ENCODE assay signal across 8 cellular contexts in genomic region chr4:8199594-8200301, GRCh38. TPM values are rescaled to one million over a fixed set of nuclear protein-coding genes. Genes with fewer than 3 reads are reported as not detected.
A peak's percentile ranks its signal among the peaks of the same experiment; 100 is the strongest.
DNase-seq lines count a peak whose midpoint lies in the region; ATAC-seq and TF ChIP-seq lines count a peak whose summit lies in the region.

No MANE protein-coding gene starts in this region.

- no peaks in the 10 kb centered on the region for H3K9me3 Mint-ChIP-seq in CD8-positive, alpha-beta memory T cell

- no peaks in the 10 kb centered on the region for H3K36me3 ChIP-seq in CD8-positive, alpha-beta memory T cell (ENCODE audit: insufficient read depth, low read length)
- H3K36me3 ChIP-seq in Peyer's patch (no peaks in the 10 kb centered on the region), osteoblast (ENCODE audit: insufficient read depth, low read length) (no peaks in the 10 kb centered on the region)
- H3K36me3 ChIP-seq in effector memory CD4-positive, alpha-beta T cell (ENCODE audit: control insufficient read depth, insufficient read depth, low read length), result no peaks in the 10 kb centered on the region

- H3K27ac ChIP-seq in CD8-positive, alpha-beta memory T cell (ENCODE audit: low read depth, low read length), result peak overlapping the region; percentile 73
- peak overlapping the region; percentile 72 to 93 (median 78) for H3K27ac ChIP-seq in Peyer's patch
- H3K27ac ChIP-seq in effector memory CD4-positive, alpha-beta T cell (ENCODE audit: insufficient read depth, low read length, poor library complexity, severe bottlenecking), result peak overlapping the region; percentile 85
- peak overlapping the region; percentile 65 for H3K27ac ChIP-seq in osteoblast (ENCODE audit: low read depth, low read length)

- peaks cover 0 to 8% (median 0%) of the 10 kb centered on the region in 3 donors for H3K36me3 Mint-ChIP-seq in CD8-positive, alpha-beta memory T cell

- POLR2A ChIA-PET in CD8-positive, alpha-beta memory T cell (lab: Charles Lee), result interaction anchor here (0.8 to 1.7 kb wide), 2 partner anchors 41 to 227 kb away, joined by 3 to 9 read pairs; partner anchors contain the start of gene ABLIM2

- H4K20me1 ChIP-seq in osteoblast (ENCODE audit: insufficient read depth, low read length), result peaks cover 19% of the 10 kb centered on the region

- TF ChIP-seq CTCF in Peyer's patch (IDR thresholded peaks at IDR 0.05) (no peak), osteoblast (IDR thresholded peaks at IDR 0.05; ENCODE audit: extremely low read depth, low read depth, low read length) (no peak)

- peak overlapping the region; percentile 63 to 98 (median 94) for H3K27ac Mint-ChIP-seq in CD8-positive, alpha-beta memory T cell

- H2AFZ ChIP-seq in osteoblast (ENCODE audit: low read length), result peak overlapping the region; percentile 82

- H3K9me3 ChIP-seq in CD8-positive, alpha-beta memory T cell (ENCODE audit: low read length), result no peaks in the 10 kb centered on the region
- H3K9me3 ChIP-seq in Peyer's patch, result no peaks in the 10 kb centered on the region
- no peaks in the 10 kb centered on the region for H3K9me3 ChIP-seq in effector memory CD4-positive, alpha-beta T cell (ENCODE audit: control insufficient read depth, low read length)
- H3K9me3 ChIP-seq in osteoblast (ENCODE audit: low read depth, low read length), result no peaks in the 10 kb centered on the region

- peak in 1 of 5 donors; percentile 22 for DNase-seq in CD8-positive, alpha-beta memory T cell
- no peak for DNase-seq in Peyer's patch
- no peak for DNase-seq in effector memory CD4-positive, alpha-beta T cell
- peak; percentile 84 for DNase-seq in osteoblast (ENCODE audit: insufficient read length, low spot score, missing footprints)
- no peak for DNase-seq in cerebellum (ENCODE audit: low spot score)
- no peak for DNase-seq in hepatic stellate cell (ENCODE audit: low spot score)

- CTCF ChIA-PET in CD8-positive, alpha-beta memory T cell (lab: Charles Lee), result interaction anchor here (0.9 to 1.2 kb wide), 4 partner anchors 23 to 46 kb away, joined by 3 to 8 read pairs (median 5); no protein-coding TSS in a partner anchor

- no peaks in the 10 kb centered on the region for H3K27me3 Mint-ChIP-seq in CD8-positive, alpha-beta memory T cell

- H3K4me1 Mint-ChIP-seq in CD8-positive, alpha-beta memory T cell, result peaks cover 28 to 52% (median 30%) of the 10 kb centered on the region in 3 donors

- peak overlapping the region; percentile 89 for H3K4me3 ChIP-seq in CD8-positive, alpha-beta memory T cell (ENCODE audit: low read length)
- H3K4me3 ChIP-seq in Peyer's patch, result peak overlapping the region; percentile 50 to 63 (median 56)
- H3K4me3 ChIP-seq in effector memory CD4-positive, alpha-beta T cell (ENCODE audit: insufficient read depth, low read depth, low read length, poor library complexity, severe bottlenecking), result peak overlapping the region; percentile 86
- peak overlapping the region; percentile 76 for H3K4me3 ChIP-seq in osteoblast (ENCODE audit: insufficient read depth, low read length)

- no peak for TF ChIP-seq POLR2A in Peyer's patch (IDR thresholded peaks at IDR 0.05)

- no peak for ATAC-seq in GM18870 (IDR thresholded peaks at IDR 0.05; ENCODE audit: unreplicated experiment)
- no peak for ATAC-seq in GM18519 (IDR thresholded peaks at IDR 0.05; ENCODE audit: low FRiP score, unreplicated experiment)

- H3K4me3 Mint-ChIP-seq in CD8-positive, alpha-beta memory T cell, result peak overlapping the region; percentile 89 to 99 (median 92)

- H3K79me2 ChIP-seq in osteoblast (ENCODE audit: insufficient read depth, low read length), result peaks cover 28% of the 10 kb centered on the region

- H3K27me3 ChIP-seq in CD8-positive, alpha-beta memory T cell (ENCODE audit: insufficient read depth, low read length, poor library complexity, severe bottlenecking), result no peaks in the 10 kb centered on the region
- H3K27me3 ChIP-seq in Peyer's patch (no peaks in the 10 kb centered on the region), osteoblast (ENCODE audit: insufficient read depth, low read length) (peaks cover 4% of the 10 kb centered on the region)
- H3K27me3 ChIP-seq in effector memory CD4-positive, alpha-beta T cell (replicated peaks; ENCODE audit: control insufficient read depth, insufficient read depth, low read length, poor library complexity, severe bottlenecking), result no peaks in the 10 kb centered on the region

- H3K4me1 ChIP-seq in CD8-positive, alpha-beta memory T cell (ENCODE audit: insufficient read depth, low read length), result peaks cover 43% of the 10 kb centered on the region
- H3K4me1 ChIP-seq in Peyer's patch (peaks cover 0 to 46% (median 29%) of the 10 kb centered on the region in 4 donors), osteoblast (ENCODE audit: insufficient read depth, low read length) (peaks cover 26% of the 10 kb centered on the region)
- peaks cover 44% of the 10 kb centered on the region for H3K4me1 ChIP-seq in effector memory CD4-positive, alpha-beta T cell (ENCODE audit: control insufficient read depth, insufficient read depth, low read length, poor library complexity, severe bottlenecking)

- H3K4me2 ChIP-seq in osteoblast (ENCODE audit: insufficient read depth, low read length), result peak overlapping the region; percentile 90

RNA-seq across cellular contexts. Expression of gene SH3TC1, which starts 0.7 kb away (rescaled TPM):
- 1 to 10 TPM; 7.5 to 8.9 TPM for total RNA-seq in CD8-positive, alpha-beta memory T cell
- 12.2 TPM for polyA plus RNA-seq in CD8-positive, alpha-beta memory T cell
- total RNA-seq in Peyer's patch (10 to 100 TPM in 2 of 4 donors, 1 to 10 TPM in 2; 4.2 to 88.3 (median 11.8) TPM), osteoblast (3.5 and 3.6 TPM in 2 replicates), cerebellum (5.6 TPM)

RNA-seq across cellular contexts. Expression of gene ABLIM2, which starts 41.1 kb away (rescaled TPM):
- 1 to 10 TPM in 1 of 2 experiments, under 1 TPM in 1; 0.72 to 1.1 TPM for total RNA-seq in CD8-positive, alpha-beta memory T cell
- polyA plus RNA-seq in CD8-positive, alpha-beta memory T cell, result 1.2 TPM
- total RNA-seq in Peyer's patch (10 to 100 TPM in 3 of 4 donors, 1 to 10 TPM in 1; 9.0 to 24.2 (median 11.7) TPM), osteoblast (0.29 and 0.36 TPM in 2 replicates), cerebellum (14.2 TPM)
